ENCODE assay signal across 17 cellular contexts in the genomic region with DNA sequence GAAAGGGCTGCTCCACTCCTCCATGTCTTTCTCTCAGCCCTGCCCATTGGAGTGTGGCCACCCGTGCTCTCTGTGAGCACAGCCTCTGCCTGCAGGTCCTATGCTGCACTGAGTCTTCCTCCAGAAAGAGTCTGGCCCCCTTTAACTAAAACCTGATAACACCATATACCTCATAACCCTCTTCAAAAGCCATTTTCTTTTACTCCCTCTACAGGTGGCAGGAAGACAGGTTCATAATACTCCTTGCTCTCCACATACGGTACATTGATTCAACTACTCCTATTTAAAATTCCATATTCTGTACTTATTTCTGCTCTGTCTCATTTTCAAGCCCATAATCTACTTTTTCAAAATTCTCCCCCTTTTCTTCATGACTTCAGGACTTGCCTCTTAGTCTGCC.
A peak's percentile ranks its signal among the peaks of the same experiment; 100 is the strongest.
DNase-seq lines count a peak whose midpoint lies in the region; ATAC-seq and TF ChIP-seq lines count a peak whose summit lies in the region.
"Had no signal": no experiment of that assay in that cellular context is flagged by ENCODE, and none has a peak within 500 bp of the region (broad histone marks: within the 10 kb centered on the region; RNA-seq: fewer than 3 reads in every experiment).

No MANE protein-coding gene starts in this region.

- H3K4me2 ChIP-seq in DOHH2 (ENCODE audit: low read length) = peak overlapping the region; percentile 33
- H3K4me2 ChIP-seq in HCT116 (ENCODE audit: low read length) = no peak overlapping the region
- H3K4me2 ChIP-seq in OCI-LY7 (ENCODE audit: low read length) = no peak overlapping the region

- H3K9me2 ChIP-seq in DOHH2 (replicated peaks; ENCODE audit: control insufficient read depth, low read length) = no peaks in the 10 kb centered on the region
- H3K9me2 ChIP-seq in HCT116 (ENCODE audit: insufficient read depth) = no peaks in the 10 kb centered on the region
- no peaks in the 10 kb centered on the region for H3K9me2 ChIP-seq in OCI-LY7 (ENCODE audit: insufficient read depth, low read length)

- TF ChIP-seq POLR2A in HCT116 (IDR thresholded peaks at IDR 0.05; ENCODE audit: borderline replicate concordance, extremely low read depth, insufficient read depth, insufficient read length) = no peak

- ATAC-seq in HCT116 (peak; percentile 80), HG02973 (IDR thresholded peaks at IDR 0.05; ENCODE audit: unreplicated experiment) (no peak)

- H3K27ac ChIP-seq in DOHH2 (ENCODE audit: low read depth, low read length) (no peak overlapping the region), HCT116 (ENCODE audit: low read depth, low read length) (no peak overlapping the region), OCI-LY7 (ENCODE audit: low read depth, low read length, poor library complexity, severe bottlenecking) (no peak overlapping the region)

- no peaks in the 10 kb centered on the region for H3K36me3 ChIP-seq in DOHH2 (ENCODE audit: control insufficient read depth, low read length)
- no peaks in the 10 kb centered on the region for H3K36me3 ChIP-seq in HCT116 (ENCODE audit: control insufficient read depth in 1 of 2, insufficient read depth in 2 of 2, low read length in 2 of 2)
- H3K36me3 ChIP-seq in OCI-LY7 (ENCODE audit: insufficient read depth, low read length) = no peaks in the 10 kb centered on the region
- H3K36me3 ChIP-seq in kidney epithelial cell (ENCODE audit: control insufficient read depth, insufficient read depth, low read length) = no peaks in the 10 kb centered on the region

- H3K9me3 ChIP-seq in DOHH2 (ENCODE audit: control insufficient read depth, insufficient read depth, low read length) = no peaks in the 10 kb centered on the region
- H3K9me3 ChIP-seq in HCT116 (ENCODE audit: control insufficient read depth in 1 of 2, insufficient read depth in 1 of 2, low read depth in 1 of 2, low read length in 2 of 2) = no peaks in the 10 kb centered on the region
- no peaks in the 10 kb centered on the region for H3K9me3 ChIP-seq in OCI-LY7 (ENCODE audit: low read length)

- H4K20me1 ChIP-seq in DOHH2 (ENCODE audit: control insufficient read depth, insufficient read depth, low read depth, low read length) = no peaks in the 10 kb centered on the region
- no peaks in the 10 kb centered on the region for H4K20me1 ChIP-seq in HCT116 (ENCODE audit: insufficient read depth)
- H4K20me1 ChIP-seq in OCI-LY7 (ENCODE audit: insufficient read depth, low read length) = no peaks in the 10 kb centered on the region

- DNase-seq in HCT116 (ENCODE audit: low read depth, low spot score) = peak; percentile 8
- peak; percentile 10 for DNase-seq in OCI-LY7 (ENCODE audit: low spot score)
- no peak for DNase-seq in kidney epithelial cell (ENCODE audit: low read depth)
- DNase-seq in NCI-H524 (lab: John Stamatoyannopoulos, UW) = no peak
- no peak for DNase-seq in DMS53 (lab: John Stamatoyannopoulos, UW)
- DNase-seq in activated CD4-positive, alpha-beta T cell treated with anti-CD3 and anti-CD28 coated beads, Interleukin-2, amount 50 U/mL, for 48 hours = no peak
- DNase-seq: ACHN; C1 segment of cervical spinal cord; Calu3; CD4-positive, alpha-beta T cell; DMS 273 treated with DMSO at 0.1 percent for 48 hours; DMS79; EL; GDM1; IMR-90 had no signal

- H2AFZ ChIP-seq in HCT116 (ENCODE audit: low read depth, low read length, poor library complexity, severe bottlenecking) (no peak overlapping the region), OCI-LY7 (ENCODE audit: low read length) (peak overlapping the region; percentile 20; the same call in 1 of the 2 replicates)

- CTCF ChIA-PET in HCT116 (lab: Charles Lee) (no interaction called here), OCI-LY7 (lab: Charles Lee; ENCODE audit: unreplicated experiment) (no interaction called here)

- H3K79me2 ChIP-seq in DOHH2 (ENCODE audit: control insufficient read depth, low read length) (no peaks in the 10 kb centered on the region), HCT116 (ENCODE audit: insufficient read depth, low read length) (no peaks in the 10 kb centered on the region), OCI-LY7 (ENCODE audit: insufficient read depth, low read depth, low read length) (no peaks in the 10 kb centered on the region)

- no peaks in the 10 kb centered on the region for H3K27me3 ChIP-seq in DOHH2 (ENCODE audit: control insufficient read depth, low read length)
- H3K27me3 ChIP-seq in HCT116 (ENCODE audit: insufficient read depth, low read length) = peaks cover 54% of the 10 kb centered on the region
- H3K27me3 ChIP-seq in kidney epithelial cell (ENCODE audit: control insufficient read depth, insufficient read depth, low read length) = no peaks in the 10 kb centered on the region

- BruUV-seq in HCT116 (replicated peaks; lab: Mats Ljungman, UMichigan) = no TSS peak
- no TSS peak for BruUV-seq in OCI-LY7 (replicated peaks; lab: Mats Ljungman, UMichigan)

- H3K4me3 ChIP-seq in DOHH2 (ENCODE audit: low read length) = no peak overlapping the region
- H3K4me3 ChIP-seq in HCT116 (replicated peaks in 1 of 2; ENCODE audit: low read depth in 1 of 2, low read length in 2 of 2) = no peak overlapping the region
- H3K4me3 ChIP-seq in OCI-LY7 (ENCODE audit: low read depth, low read length, poor library complexity, severe bottlenecking) = no peak overlapping the region
- no peak overlapping the region for H3K4me3 ChIP-seq in kidney epithelial cell (ENCODE audit: low read depth, low read length)

- H3F3A ChIP-seq in DOHH2 (ENCODE audit: control insufficient read depth, insufficient read depth) = no peaks in the 10 kb centered on the region

- H3K4me1 ChIP-seq in DOHH2 (ENCODE audit: control insufficient read depth, low read length) (peaks cover 28% of the 10 kb centered on the region), HCT116 (ENCODE audit: control insufficient read depth in 1 of 2, insufficient read depth in 2 of 2, low read length in 2 of 2) (0 out of 4 replicates have a peak, but pooled peaks cover 0 to 3% of the 10 kb centered on the region in 2 experiments), OCI-LY7 (ENCODE audit: insufficient read depth, low read length, poor library complexity, severe bottlenecking) (peaks cover 3% of the 10 kb centered on the region)

- RAD21 ChIA-PET in HCT116 (lab: Charles Lee; ENCODE audit: low non-redundant PET in 1 of 2, low total read pairs in 2 of 2, uncharacterized antibody in 2 of 2, unreplicated experiment in 2 of 2) = no interaction called here

- POLR2A ChIA-PET in HCT116 (lab: Charles Lee) (no interaction called here), OCI-LY7 (lab: Charles Lee) (no interaction called here)

- no peak for TF ChIP-seq RAD21 in HCT116 (IDR thresholded peaks at IDR 0.05; ENCODE audit: low read depth)

- TF ChIP-seq CTCF in DOHH2 (IDR thresholded peaks at IDR 0.05; ENCODE audit: low read depth, low read length, poor library complexity, severe bottlenecking) (peak; percentile 42), HCT116 (IDR thresholded peaks at IDR 0.05 in 2 of 3, conservative IDR thresholded peaks at IDR 0.05 in 1 of 3; ENCODE audit: borderline replicate concordance in 1 of 3, insufficient read depth in 1 of 3, low read depth in 2 of 3, low read length in 2 of 3) (peak in 2 of 3 experiments; percentile 28 to 37; a peak in 4 of 6 replicates), OCI-LY7 (conservative IDR thresholded peaks at IDR 0.05; ENCODE audit: low read length) (peak; percentile 57), kidney epithelial cell (IDR thresholded peaks at IDR 0.05; ENCODE audit: insufficient read depth, low read length, poor library complexity, severe bottlenecking) (peak; percentile 5)

- intact Hi-C loops in HCT116 (cut with micrococcal nuclease) (no loop called here), OCI-LY7 (cut with micrococcal nuclease; ENCODE audit: unreplicated experiment) (no loop called here)

- H3K9ac ChIP-seq in HCT116 (ENCODE audit: low read length) = no peak overlapping the region

TF ChIP-seq in HCT116, 20 proteins besides CTCF, POLR2A, EP300 and RAD21:
- TF ChIP-seq YY1 (IDR thresholded peaks at IDR 0.05; ENCODE audit: extremely low read depth, insufficient replicate concordance, low read depth, low read length) = no peak
- TF ChIP-seq ZBTB33 (IDR thresholded peaks at IDR 0.05; ENCODE audit: extremely low read depth, insufficient replicate concordance, low read length) = no peak
- no peak for TF ChIP-seq EGR1 (IDR thresholded peaks at IDR 0.05; ENCODE audit: low read depth)
- TF ChIP-seq SP1 (IDR thresholded peaks at IDR 0.05; ENCODE audit: low read depth) = no peak
- TF ChIP-seq, protein P1, sequence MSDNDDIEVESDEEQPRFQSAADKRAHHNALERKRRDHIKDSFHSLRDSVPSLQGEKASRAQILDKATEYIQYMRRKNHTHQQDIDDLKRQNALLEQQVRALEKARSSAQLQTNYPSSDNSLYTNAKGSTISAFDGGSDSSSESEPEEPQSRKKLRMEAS (IDR thresholded peaks at IDR 0.05) = no peak
- TF ChIP-seq CBX3 (IDR thresholded peaks at IDR 0.05; ENCODE audit: low read depth) = no peak
- TF ChIP-seq FOSL1 (IDR thresholded peaks at IDR 0.05; ENCODE audit: low read depth) = no peak
- TF ChIP-seq ATF3 (IDR thresholded peaks at IDR 0.05) = no peak

Comparison
In these comparisons a context has a peak if more than half of its experiments do, and no peak if none do; other contexts are left out.
1. CTCF ChIP-seq: peak in every context shown above with its lines; median percentile 57 in OCI-LY7; 42 in DOHH2; 32 in HCT116; 5 in kidney epithelial cell.
2. DNase-seq: peak in HCT116 (single experiment) and OCI-LY7 (single experiment); none in kidney epithelial cell (single experiment), NCI-H524 (0 of 2), DMS53 (single experiment) and activated CD4-positive, alpha-beta T cell treated with anti-CD3 and anti-CD28 coated beads, Interleukin-2, amount 50 U/mL, for 48 hours (0 of 2).